ENCODE assay signal across 26 cellular contexts in genomic region chr3:20375302-20375701, GRCh38.
DNase-seq lines count a peak whose midpoint lies in the region; ATAC-seq, FAIRE-seq and TF ChIP-seq lines count a peak whose summit lies in the region.
"Had no signal": no experiment of that assay in that cellular context is flagged by ENCODE, and none has a peak within 500 bp of the region (broad histone marks: within the 10 kb centered on the region; RNA-seq: fewer than 3 reads in every experiment).

No MANE protein-coding gene starts in this region.

- no peak overlapping the region for H3K27ac Mint-ChIP-seq in activated CD8-positive, alpha-beta memory T cell treated with anti-CD3 and anti-CD28 coated beads, Interleukin-2, amount 10 ng/mL, durations not matched to agents 7 days and 5 days
- H3K27ac Mint-ChIP-seq: CD8-positive, alpha-beta memory T cell; T-cell had no signal

- no peak overlapping the region for H3K9ac ChIP-seq in GM12878 (ENCODE audit: control insufficient read depth, insufficient read depth, low read length)
- H3K9ac ChIP-seq: KMS-11 had no signal

- POLR2A ChIA-PET in GM12878 (lab: Charles Lee), result no interaction called here

- H3K4me3 Mint-ChIP-seq in activated CD8-positive, alpha-beta memory T cell treated with anti-CD3 and anti-CD28 coated beads, Interleukin-2, amount 10 ng/mL, durations not matched to agents 7 days and 5 days, result no peak overlapping the region
- H3K4me3 Mint-ChIP-seq: CD8-positive, alpha-beta memory T cell; T-cell had no signal

- no peak for TF ChIP-seq EP300 in GM12878 (IDR thresholded peaks at IDR 0.05; ENCODE audit: borderline replicate concordance in 1 of 2, control insufficient read depth in 1 of 2, low read depth in 2 of 2, low read length in 2 of 2)

- in situ Hi-C loops in GM12878 (cut with MboI), result no loop called here

- no TSS peak for BruUV-seq in GM12878 (replicated peaks; lab: Mats Ljungman, UMichigan)

- SMC1A ChIA-PET in GM12878 (lab: Charles Lee; ENCODE audit: uncharacterized antibody, unreplicated experiment), result no interaction called here

- H3K9me3 ChIP-seq in GM12878 (replicated peaks; ENCODE audit: control insufficient read depth, insufficient read depth, low read length) (no peaks in the 10 kb centered on the region), hepatocyte (ENCODE audit: low read depth) (no peaks in the 10 kb centered on the region)
- H3K9me3 ChIP-seq: Peyer's patch, SJCRH30 had no signal

- H3K9me2 ChIP-seq in hepatocyte (replicated peaks; ENCODE audit: insufficient read depth), result no peaks in the 10 kb centered on the region

- no peaks in the 10 kb centered on the region for H3K79me2 ChIP-seq in GM12878 (ENCODE audit: control insufficient read depth, insufficient read depth, low read length)
- H3K79me2 ChIP-seq in hepatocyte, result no peaks in the 10 kb centered on the region

- RAD21 ChIA-PET in GM12878 (lab: Charles Lee; ENCODE audit: unreplicated experiment), result no interaction called here

- no peaks in the 10 kb centered on the region for H3K27me3 Mint-ChIP-seq in activated CD8-positive, alpha-beta memory T cell treated with anti-CD3 and anti-CD28 coated beads, Interleukin-2, amount 10 ng/mL, durations not matched to agents 7 days and 5 days
- H3K27me3 Mint-ChIP-seq: T-cell had no signal

- intact Hi-C loops in GM12878 (cut with micrococcal nuclease; ENCODE audit: unreplicated experiment), result no loop called here

- ATAC-seq in activated CD8-positive, alpha-beta memory T cell treated with anti-CD3 and anti-CD28 coated beads, Interleukin-2, amount 10 ng/mL, durations not matched to agents 7 days and 5 days, result peak; percentile 47
- ATAC-seq in HG02642 (IDR thresholded peaks at IDR 0.05; ENCODE audit: poor library complexity, unreplicated experiment), result peak; percentile 41
- ATAC-seq in GM12878, result peak; percentile 91
- no peak for ATAC-seq in GM18502 (IDR thresholded peaks at IDR 0.05; ENCODE audit: poor library complexity, unreplicated experiment)
- ATAC-seq: T-cell had no signal

- no peaks in the 10 kb centered on the region for H3K27me3 ChIP-seq in GM12878 (replicated peaks in 1 of 2; ENCODE audit: control insufficient read depth in 2 of 2, insufficient read depth in 2 of 2, low read length in 1 of 2)
- no peaks in the 10 kb centered on the region for H3K27me3 ChIP-seq in hepatocyte
- H3K27me3 ChIP-seq: Peyer's patch, SJCRH30 had no signal

- no peak for TF ChIP-seq CTCF in GM12878 (IDR thresholded peaks at IDR 0.05 in 2 of 3, conservative IDR thresholded peaks at IDR 0.05 in 1 of 3; ENCODE audit: control insufficient read depth in 2 of 3, extremely low read depth in 1 of 3, insufficient read depth in 1 of 3, low read depth in 3 of 3, low read length in 3 of 3)
- no peak for TF ChIP-seq CTCF in hepatocyte (IDR thresholded peaks at IDR 0.05; ENCODE audit: poor library complexity)

- no peaks in the 10 kb centered on the region for H3K36me3 ChIP-seq in GM12878 (ENCODE audit: control insufficient read depth in 2 of 2, insufficient read depth in 2 of 2, low read length in 1 of 2)
- H3K36me3 ChIP-seq in hepatocyte (replicated peaks; ENCODE audit: insufficient read depth, low read depth), result no peaks in the 10 kb centered on the region
- H3K36me3 ChIP-seq: Peyer's patch, SJCRH30 had no signal

- H3K36me3 Mint-ChIP-seq in activated CD8-positive, alpha-beta memory T cell treated with anti-CD3 and anti-CD28 coated beads, Interleukin-2, amount 10 ng/mL, durations not matched to agents 7 days and 5 days, result no peaks in the 10 kb centered on the region

- CTCF ChIA-PET in activated CD8-positive, alpha-beta memory T cell treated with anti-CD3 and anti-CD28 coated beads, Interleukin-2, amount 10 ng/mL, durations not matched to agents 7 days and 5 days (lab: Charles Lee), result no interaction called here
- CTCF ChIA-PET in GM12878 (lab: Yijun Ruan, JAX), result no interaction called here

- TF ChIP-seq RAD21 in GM12878 (IDR thresholded peaks at IDR 0.05; ENCODE audit: insufficient read depth, low read depth, low read length), result no peak

- no peak overlapping the region for H3K27ac ChIP-seq in GM12878 (ENCODE audit: control insufficient read depth, insufficient read depth)
- H3K27ac ChIP-seq in hepatocyte, result no peak overlapping the region
- H3K27ac ChIP-seq: C4-2B, KMS-11, Peyer's patch, SJCRH30 had no signal

- H4K20me1 ChIP-seq in GM12878 (ENCODE audit: control insufficient read depth, insufficient read depth) (no peaks in the 10 kb centered on the region), hepatocyte (ENCODE audit: insufficient read depth, poor library complexity, severe bottlenecking) (no peaks in the 10 kb centered on the region)

- no peak overlapping the region for H3K4me2 ChIP-seq in GM12878 (ENCODE audit: control insufficient read depth, insufficient read depth)
- H3K4me2 ChIP-seq in hepatocyte, result no peak overlapping the region
- H3K4me2 ChIP-seq: KMS-11 had no signal

- no peaks in the 10 kb centered on the region for H3K9me3 Mint-ChIP-seq in activated CD8-positive, alpha-beta memory T cell treated with anti-CD3 and anti-CD28 coated beads, Interleukin-2, amount 10 ng/mL, durations not matched to agents 7 days and 5 days (ENCODE audit: low read depth)
- H3K9me3 Mint-ChIP-seq: CD8-positive, alpha-beta memory T cell; T-cell had no signal

- H3K4me1 Mint-ChIP-seq in activated CD8-positive, alpha-beta memory T cell treated with anti-CD3 and anti-CD28 coated beads, Interleukin-2, amount 10 ng/mL, durations not matched to agents 7 days and 5 days, result peaks cover 5% of the 10 kb centered on the region
- H3K4me1 Mint-ChIP-seq: CD8-positive, alpha-beta memory T cell; T-cell had no signal

- H2AFZ ChIP-seq in GM12878 (ENCODE audit: control insufficient read depth, low read depth, low read length), result no peak overlapping the region
- H2AFZ ChIP-seq in hepatocyte, result no peak overlapping the region

- FAIRE-seq in GM12878 (lab: Jason Lieb, UNC), result no peak
- FAIRE-seq: A204.1, G401.6, H1, HTR-8/SVneo had no signal

- no peaks in the 10 kb centered on the region for H3K4me1 ChIP-seq in GM12878 (ENCODE audit: control insufficient read depth, insufficient read depth, low read length)
- H3K4me1 ChIP-seq in hepatocyte (ENCODE audit: insufficient read depth), result peaks cover 12% of the 10 kb centered on the region
- H3K4me1 ChIP-seq: Peyer's patch, SJCRH30 had no signal

- WGBS in GM12878 (ENCODE audit: insufficient coverage, insufficient replicate concordance, low lambda C conversion rate, missing lambda C conversion rate), result 0% methylated on average over 2 of the region's 2 CpGs
- 84% methylated on average over 2 of the region's 2 CpGs for WGBS in hepatocyte (ENCODE audit: low lambda C conversion rate, missing lambda C conversion rate)

- H3K4me3 ChIP-seq in GM12878 (no peak overlapping the region), hepatocyte (no peak overlapping the region)
- H3K4me3 ChIP-seq: Peyer's patch, SJCRH30 had no signal

- no peak for DNase-seq in activated CD8-positive, alpha-beta memory T cell treated with anti-CD3 and anti-CD28 coated beads, Interleukin-2, amount 10 ng/mL, durations not matched to agents 7 days and 5 days
- DNase-seq in activated CD8-positive, alpha-beta memory T cell treated with anti-CD3 and anti-CD28 coated beads, Interleukin-2, amount 50 U/mL, for 4 hours, result no peak
- DNase-seq in GM12878 (ENCODE audit: low read depth, low spot score), result no peak
- no peak for DNase-seq in hepatocyte (ENCODE audit: low spot score)
- no peak for DNase-seq in glomerular visceral epithelial cell (ENCODE audit: extremely low spot score)
- DNase-seq: Calu3; CD8-positive, alpha-beta memory T cell; DMS153; NCI-H1105; NCI-H146; NCI-H2029; NCI-H2227 treated with DMSO at 0.1 percent for 48 hours; NCI-H510A; NCI-H748 treated with DMSO at 0.1 percent for 48 hours; NK-92 treated with Interleukin-12 subunit alpha and Interleukin-12 subunit beta, amount 100 ng/mL, for 24 hours; Peyer's patch; SJCRH30; T-cell had no signal

- TF ChIP-seq POLR2A in GM12878 (IDR thresholded peaks at IDR 0.05; ENCODE audit: low read depth, low read length), result no peak

TF ChIP-seq in GM12878, 131 proteins besides CTCF, POLR2A, EP300 and RAD21 (continues in another document):
- no peak for TF ChIP-seq IRF3 (IDR thresholded peaks at IDR 0.05)
- TF ChIP-seq STAT3 (IDR thresholded peaks at IDR 0.05; ENCODE audit: low read depth, low read length), result no peak
- TF ChIP-seq BCLAF1 (IDR thresholded peaks at IDR 0.05), result no peak
- no peak for TF ChIP-seq BCL11A (IDR thresholded peaks at IDR 0.05; ENCODE audit: low read depth, low read length)
- no peak for TF ChIP-seq CREB1 (IDR thresholded peaks at IDR 0.05; ENCODE audit: low read depth)
